23 cellular contexts compared by ENCODE assay signal in genomic region chr1:219076536-219076935, GRCh38.
DNase-seq lines count a peak whose midpoint lies in the region; ATAC-seq, FAIRE-seq and TF ChIP-seq lines count a peak whose summit lies in the region.
"Had no signal": no experiment of that assay in that cellular context is flagged by ENCODE, and none has a peak within 500 bp of the region (broad histone marks: within the 10 kb centered on the region; RNA-seq: fewer than 3 reads in every experiment).

No MANE protein-coding gene starts in this region.

- H3K79me1 ChIP-seq in neuronal stem cell (ENCODE audit: low read depth, low read length) (no peaks in the 10 kb centered on the region), mesenchymal stem cell (replicated peaks; ENCODE audit: low read length, poor library complexity, severe bottlenecking) (no peaks in the 10 kb centered on the region)

- H3K9me2 ChIP-seq in PC-3 (replicated peaks; ENCODE audit: low read length) = no peaks in the 10 kb centered on the region; the same call in 1 of the 2 replicates

- BruUV-seq in PC-3 (replicated peaks; lab: Mats Ljungman, UMichigan) = no TSS peak

- H3K4me2 ChIP-seq in A549 (peak overlapping the region; percentile 23), PC-3 (ENCODE audit: low read length) (no peak overlapping the region), neuronal stem cell (ENCODE audit: insufficient read depth, low read length, poor library complexity, severe bottlenecking) (no peak overlapping the region), mesenchymal stem cell (ENCODE audit: low read length, poor library complexity, severe bottlenecking) (no peak overlapping the region)
- H3K4me2 ChIP-seq: BLaER1, KMS-11 had no signal

- WGBS in A549 (ENCODE audit: missing lambda C conversion rate) = 96% methylated on average over 1 of the region's 1 CpG
- no CpG with 5 or more reads among the region's 1 CpG for WGBS in neuronal stem cell (ENCODE audit: extremely low coverage in 2 of 2, insufficient read length in 2 of 2, insufficient replicate concordance in 1 of 2), 2 donors
- WGBS in mesenchymal stem cell = no CpG with 5 or more reads among the region's 1 CpG

- H3K27me3 Mint-ChIP-seq in CD14-positive monocyte (ENCODE audit: low read depth in 3 of 3) = peaks cover 3 to 4% (median 3%) of the 10 kb centered on the region in 3 donors
- H3K27me3 Mint-ChIP-seq: CD4-positive, alpha-beta T cell; IgD-negative memory B cell had no signal

- peak overlapping the region; percentile 25 to 66; a peak in 3 of 6 replicates for H3K27ac ChIP-seq in A549
- H3K27ac ChIP-seq in PC-3 (ENCODE audit: low read length) = no peak overlapping the region
- H3K27ac ChIP-seq in neuronal stem cell (replicated peaks; ENCODE audit: low read length) = no peak overlapping the region
- H3K27ac ChIP-seq in mesenchymal stem cell (ENCODE audit: low read length, poor library complexity, severe bottlenecking) = no peak overlapping the region
- H3K27ac ChIP-seq: BLaER1, KMS-11 had no signal

- TF ChIP-seq EP300 in A549 (IDR thresholded peaks at IDR 0.05) = no peak

- no peak for ATAC-seq in A549
- ATAC-seq in PC-3 = peak; percentile 27; the same call in 1 of the 2 replicates
- peak; percentile 14 for ATAC-seq in left lobe of liver
- ATAC-seq in HG03442 (IDR thresholded peaks at IDR 0.05; ENCODE audit: unreplicated experiment) = no peak
- ATAC-seq: Panc1, SK-N-SH treated with all-trans-retinoic acid at 6 μM for 48 hours had no signal

- no peak overlapping the region for H4K8ac ChIP-seq in neuronal stem cell (ENCODE audit: low read depth, low read length)
- no peak overlapping the region for H4K8ac ChIP-seq in mesenchymal stem cell (ENCODE audit: low read length)

- H2BK120ac ChIP-seq in neuronal stem cell (ENCODE audit: low read depth, low read length) (no peak overlapping the region), mesenchymal stem cell (ENCODE audit: low read depth, low read length) (no peak overlapping the region)

- H2BK12ac ChIP-seq in neuronal stem cell (ENCODE audit: low read length) = no peak overlapping the region
- no peak overlapping the region for H2BK12ac ChIP-seq in mesenchymal stem cell (ENCODE audit: low read length in 2 of 2)

- H2AFZ ChIP-seq in PC-3 (ENCODE audit: low read length) = 0 out of 2 replicates have a peak overlapping the region, but pooled peaks have one; percentile 6
- peak overlapping the region; percentile 65 for H2AFZ ChIP-seq in neuronal stem cell (ENCODE audit: low read length)
- H2AFZ ChIP-seq in mesenchymal stem cell (ENCODE audit: low read depth, low read length) = no peak overlapping the region

- H3K4ac ChIP-seq in neuronal stem cell (ENCODE audit: low read length) (no peak overlapping the region), mesenchymal stem cell (ENCODE audit: low read depth in 1 of 2, low read length in 2 of 2) (no peak overlapping the region)

- POLR2A ChIA-PET in A549 (lab: Yijun Ruan, JAX) = no interaction called here
- POLR2A ChIA-PET in PC-3 (lab: Charles Lee; ENCODE audit: unreplicated experiment) = interaction anchor here (0.8 kb wide), 1 partner anchor 54 kb away, joined by 5 read pairs; no protein-coding TSS in a partner anchor

- TF ChIP-seq POLR2A in A549 (IDR thresholded peaks at IDR 0.05; ENCODE audit: low read length) = no peak

- no peak overlapping the region for H3K18ac ChIP-seq in neuronal stem cell (ENCODE audit: low read length)
- no peak overlapping the region for H3K18ac ChIP-seq in mesenchymal stem cell (ENCODE audit: low read depth in 1 of 2, low read length in 2 of 2)

- no peak overlapping the region for H2BK5ac ChIP-seq in neuronal stem cell (ENCODE audit: low read length)
- H2BK5ac ChIP-seq in mesenchymal stem cell (ENCODE audit: low read depth, low read length, poor library complexity, severe bottlenecking) = no peak overlapping the region

- H3K14ac ChIP-seq in neuronal stem cell (ENCODE audit: low read length) = no peak overlapping the region
- no peak overlapping the region for H3K14ac ChIP-seq in mesenchymal stem cell (ENCODE audit: low read length in 2 of 2)

- H3F3A ChIP-seq in PC-3 (ENCODE audit: low read length, unreplicated experiment) = no peaks in the 10 kb centered on the region

- no peaks in the 10 kb centered on the region for H4K20me1 ChIP-seq in PC-3 (ENCODE audit: low read length)
- H4K20me1 ChIP-seq: BLaER1 had no signal

- no peak for TF ChIP-seq CTCF in A549 (IDR thresholded peaks at IDR 0.05)
- no peak for TF ChIP-seq CTCF in PC-3 (conservative IDR thresholded peaks at IDR 0.05; ENCODE audit: low read depth, low read length)
- no peak for TF ChIP-seq CTCF in CD14-positive monocyte (IDR thresholded peaks at IDR 0.05)
- TF ChIP-seq CTCF in BE2C (IDR thresholded peaks at IDR 0.05; ENCODE audit: low read depth, low read length) = no peak

- no peaks in the 10 kb centered on the region for H3K79me2 ChIP-seq in PC-3 (ENCODE audit: low read length)

- H3K9me3 Mint-ChIP-seq in CD14-positive monocyte = peaks cover 0 to 9% (median 6%) of the 10 kb centered on the region in 7 donors
- H3K9me3 Mint-ChIP-seq: HFFc6 had no signal

- H3K27ac Mint-ChIP-seq in CD14-positive monocyte = peak overlapping the region in 1 of 7 donors; percentile 8
- H3K27ac Mint-ChIP-seq: CD4-positive, alpha-beta T cell; HFFc6; IgD-negative memory B cell had no signal

- H4K91ac ChIP-seq in neuronal stem cell (ENCODE audit: low read depth, low read length, poor library complexity) = no peak overlapping the region
- no peak overlapping the region for H4K91ac ChIP-seq in mesenchymal stem cell (ENCODE audit: low read length)

- H3K4me3 Mint-ChIP-seq in CD14-positive monocyte = no peak overlapping the region
- H3K4me3 Mint-ChIP-seq: CD4-positive, alpha-beta T cell; HFFc6; IgD-negative memory B cell had no signal

- DNase-seq in A549 (ENCODE audit: low read depth in 1 of 2, low spot score in 1 of 2) = no peak
- DNase-seq in PC-3 = no peak
- no peak for DNase-seq in left lobe of liver (ENCODE audit: low spot score)
- DNase-seq in neuronal stem cell (ENCODE audit: low spot score) = no peak
- DNase-seq in mesenchymal stem cell = no peak
- no peak for DNase-seq in CD14-positive monocyte (ENCODE audit: low spot score)
- DNase-seq in BE2C = no peak
- DNase-seq: 8988T; CD4-positive, alpha-beta T cell; H7; HFFc6; MM.1S; NCI-H2029; NCI-H446 treated with DMSO at 0.1 percent for 48 hours; NCI-H526; SHP77 treated with DMSO at 0.1 percent for 48 hours had no signal

- H3K4me1 ChIP-seq in A549 (peaks cover 13% of the 10 kb centered on the region), PC-3 (ENCODE audit: insufficient read depth, low read length) (no peaks in the 10 kb centered on the region), neuronal stem cell (ENCODE audit: control insufficient read depth in 2 of 2, insufficient read depth in 1 of 2, low read depth in 1 of 2, low read length in 2 of 2) (no peaks in the 10 kb centered on the region), mesenchymal stem cell (ENCODE audit: control insufficient read depth, insufficient read depth, low read depth, low read length) (no peaks in the 10 kb centered on the region), BE2C (no peaks in the 10 kb centered on the region)
- H3K4me1 ChIP-seq: BLaER1 had no signal

- no peaks in the 10 kb centered on the region for H3K4me1 Mint-ChIP-seq in CD14-positive monocyte

- no peak for FAIRE-seq in A549 (lab: Jason Lieb, UNC)
- FAIRE-seq: GM18507 had no signal

- no peak overlapping the region for H2AK5ac ChIP-seq in neuronal stem cell (ENCODE audit: low read depth, low read length)
- no peak overlapping the region for H2AK5ac ChIP-seq in mesenchymal stem cell (ENCODE audit: low read length, severe bottlenecking)

- H3K9ac ChIP-seq in PC-3 (ENCODE audit: low read length) = no peak overlapping the region
- H3K9ac ChIP-seq in neuronal stem cell (ENCODE audit: low read depth, low read length, poor library complexity) = no peak overlapping the region
- no peak overlapping the region for H3K9ac ChIP-seq in mesenchymal stem cell (ENCODE audit: low read length)
- H3K9ac ChIP-seq: BLaER1, KMS-11 had no signal

- no peak overlapping the region for H2BK15ac ChIP-seq in neuronal stem cell (ENCODE audit: low read length)
- H2BK15ac ChIP-seq in mesenchymal stem cell (ENCODE audit: low read depth, poor library complexity, severe bottlenecking) = no peak overlapping the region

- CTCF ChIA-PET in A549 (lab: Yijun Ruan, JAX) (no interaction called here), PC-3 (lab: Charles Lee) (no interaction called here)

- H3K36me3 ChIP-seq in PC-3 (ENCODE audit: low read depth, low read length) (no peaks in the 10 kb centered on the region), neuronal stem cell (replicated peaks in 1 of 2; ENCODE audit: control insufficient read depth in 2 of 2, insufficient read depth in 2 of 2, low read length in 2 of 2) (no peaks in the 10 kb centered on the region), mesenchymal stem cell (ENCODE audit: control insufficient read depth in 1 of 2, insufficient read depth in 2 of 2, low read depth in 1 of 2, low read length in 2 of 2) (no peaks in the 10 kb centered on the region), BE2C (no peaks in the 10 kb centered on the region)
- H3K36me3 ChIP-seq: BLaER1 had no signal

- H3K27me3 ChIP-seq in PC-3 (ENCODE audit: low read length) (no peaks in the 10 kb centered on the region), neuronal stem cell (ENCODE audit: control insufficient read depth in 3 of 3, insufficient read depth in 3 of 3, low read depth in 1 of 3, low read length in 3 of 3) (no peaks in the 10 kb centered on the region), mesenchymal stem cell (ENCODE audit: control insufficient read depth in 1 of 2, insufficient read depth in 1 of 2, low read length in 2 of 2) (no peaks in the 10 kb centered on the region), BE2C (no peaks in the 10 kb centered on the region)
- H3K27me3 ChIP-seq: BLaER1 had no signal

- no peak for TF ChIP-seq RAD21 in A549 (conservative IDR thresholded peaks at IDR 0.05 in 1 of 2, IDR thresholded peaks at IDR 0.05 in 1 of 2)

- no peak overlapping the region for H3K4me3 ChIP-seq in A549
- H3K4me3 ChIP-seq in PC-3 (ENCODE audit: low read length) = no peak overlapping the region
- no peak overlapping the region for H3K4me3 ChIP-seq in neuronal stem cell (ENCODE audit: low read length in 2 of 2)
- no peak overlapping the region for H3K4me3 ChIP-seq in mesenchymal stem cell (ENCODE audit: insufficient read depth in 1 of 2, low read depth in 1 of 2, low read length in 2 of 2)
- no peak overlapping the region for H3K4me3 ChIP-seq in BE2C (ENCODE audit: low read depth, low read length)
- H3K4me3 ChIP-seq: BLaER1 had no signal

- H3K23ac ChIP-seq in neuronal stem cell (ENCODE audit: low read depth, low read length, poor library complexity) (no peak overlapping the region), mesenchymal stem cell (ENCODE audit: low read length in 2 of 2) (no peak overlapping the region)

- intact Hi-C loops in PC-3 (cut with micrococcal nuclease) = no loop called here
- intact Hi-C loops in CD14-positive monocyte (cut with micrococcal nuclease) = no loop called here

- H3K9me3 ChIP-seq in A549 = 0 out of 3 replicates have a peak, but pooled peaks cover 9% of the 10 kb centered on the region
- 0 out of 2 replicates have a peak, but pooled peaks cover 4% of the 10 kb centered on the region for H3K9me3 ChIP-seq in PC-3 (ENCODE audit: low read length)
- H3K9me3 ChIP-seq in neuronal stem cell (replicated peaks in 1 of 2; ENCODE audit: control insufficient read depth in 2 of 2, insufficient read depth in 1 of 2, low read depth in 1 of 2, low read length in 2 of 2) = no peaks in the 10 kb centered on the region
- no peaks in the 10 kb centered on the region for H3K9me3 ChIP-seq in mesenchymal stem cell (ENCODE audit: control insufficient read depth, low read length)
- H3K9me3 ChIP-seq in BE2C = no peaks in the 10 kb centered on the region

- no peaks in the 10 kb centered on the region for H3K36me3 Mint-ChIP-seq in CD14-positive monocyte

Comparison
In these comparisons a context has a peak if more than half of its experiments do, and no peak if none do; other contexts are left out.
1. ATAC-seq: peak in PC-3 (single experiment) and left lobe of liver (single experiment); none in A549 (0 of 2) and HG03442 (single experiment).
2. H3K27ac ChIP-seq: peak in A549 (2 of 2); none in PC-3 (single experiment), neuronal stem cell (single experiment) and mesenchymal stem cell (single experiment).